ENCODE assay signal across 16 cellular contexts in genomic region chr4:82811392-82811791, GRCh38.
"Had no signal": no experiment of that assay in that cellular context is flagged by ENCODE, and none has a peak within 500 bp of the region (broad histone marks: within the 10 kb centered on the region; RNA-seq: fewer than 3 reads in every experiment).

No MANE protein-coding gene starts in this region.

- H3K4me3 ChIP-seq: MG63, SJSA1 had no signal

- DNase-seq: Karpas-422, KG1, MG63, NCI-H1105 treated with DMSO at 0.1 percent for 48 hours, NCI-H1417 treated with DMSO at 0.1 percent for 48 hours, NCI-H1694 treated with DMSO at 0.1 percent for 48 hours, NCI-H2107, NCI-H2171, NCI-H226, NCI-H446, NCI-H510A, NCI-H524 treated with DMSO at 0.1 percent for 48 hours, NCI-H774, Right ventricle myocardium superior, RPMI8226 had no signal

- H3K9me3 ChIP-seq: MG63, SJSA1 had no signal

- H3K36me3 ChIP-seq: MG63, SJSA1 had no signal

- H3K27me3 ChIP-seq: MG63, SJSA1 had no signal
